1 cellular context compared by ENCODE assay signal in the genomic region with DNA sequence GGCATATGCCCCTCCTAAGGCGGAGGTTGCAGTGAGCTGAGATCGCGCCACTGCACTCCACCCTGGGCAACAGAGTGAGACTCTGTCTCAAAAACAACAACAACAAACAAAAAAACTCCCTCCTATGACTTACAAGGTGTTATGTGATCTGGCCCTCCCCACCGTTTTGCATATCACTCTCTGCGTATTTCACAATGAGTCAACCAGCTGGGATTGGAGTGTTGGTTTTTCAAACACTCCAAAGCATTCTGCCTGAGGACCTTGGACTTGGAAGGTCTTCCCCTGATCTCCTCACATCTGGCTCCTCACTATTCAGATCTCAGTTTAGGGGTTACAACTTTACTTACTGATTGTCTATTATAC.
A peak's percentile ranks its signal among the peaks of the same experiment; 100 is the strongest.
TF ChIP-seq lines count a peak whose summit lies in the region.

No MANE protein-coding gene starts in this region.

TF ChIP-seq in K562, 482 proteins besides CTCF, POLR2A, EP300 and RAD21:
- peak; percentile 44 for TF ChIP-seq CEBPB (tag; IDR thresholded peaks at IDR 0.05)
- no peak for TF ChIP-seq ZNF75A (CRISPR knock-in tag; IDR thresholded peaks at IDR 0.05)
